Comparison of ENCODE assay signal across 8 cellular contexts in genomic region chr7:88759216-88759955, GRCh38. TPM values are rescaled to one million over a fixed set of nuclear protein-coding genes. Genes with fewer than 3 reads are reported as not detected.
DNase-seq lines count a peak whose midpoint lies in the region; ATAC-seq and TF ChIP-seq lines count a peak whose summit lies in the region.

ZNF804B (plus strand) TSS chr7:88759700; CDS start chr7:88759977, 277 bp downstream.

- peaks cover 42% of the 10 kb centered on the region for H3K27me3 ChIP-seq in neural cell (ENCODE audit: insufficient read depth, low read depth, low read length)

- no peaks in the 10 kb centered on the region for H3K9me3 Mint-ChIP-seq in endothelial cell (ENCODE audit: unreplicated experiment)

- no peaks in the 10 kb centered on the region for H3K9me2 ChIP-seq in neural cell (ENCODE audit: insufficient read depth, low read length)

- peak; percentile 63 for DNase-seq in NCI-H1105 (lab: John Stamatoyannopoulos, UW)
- peak; percentile 44 for DNase-seq in endothelial cell (ENCODE audit: low spot score)
- no peak for DNase-seq in cerebellar cortex (ENCODE audit: low spot score)

- no peaks in the 10 kb centered on the region for H3K79me2 ChIP-seq in neural cell (replicated peaks; ENCODE audit: insufficient read depth, low read length)

- H3K36me3 Mint-ChIP-seq in endothelial cell (ENCODE audit: low read depth, unreplicated experiment), result no peaks in the 10 kb centered on the region

- peak; percentile 0; the same call in 1 of the 2 replicates for TF ChIP-seq CTCF in C4-2B (conservative IDR thresholded peaks at IDR 0.05)
- no peak for TF ChIP-seq CTCF in endothelial cell (IDR thresholded peaks at IDR 0.05; ENCODE audit: unreplicated experiment)
- TF ChIP-seq CTCF in neural cell (IDR thresholded peaks at IDR 0.05; ENCODE audit: poor library complexity, severe bottlenecking), result no peak

- H3K4me2 ChIP-seq in neural cell (ENCODE audit: low read length), result peak within 1 kb of the TSS; percentile 49

- peak; percentile 6 for TF ChIP-seq RAD21 in neural cell (conservative IDR thresholded peaks at IDR 0.05)

- H3K9ac ChIP-seq in neural cell (ENCODE audit: low read length), result peak within 1 kb of the TSS; percentile 61

- H3K4me1 Mint-ChIP-seq in endothelial cell (ENCODE audit: unreplicated experiment), result peaks cover 9% of the 10 kb centered on the region

- H4K20me1 ChIP-seq in neural cell (ENCODE audit: insufficient read depth), result no peaks in the 10 kb centered on the region

- H3K27ac ChIP-seq in C4-2B (no peak within 1 kb of the TSS), neural cell (ENCODE audit: low read length) (no peak within 1 kb of the TSS)

- H3K27ac Mint-ChIP-seq in endothelial cell (ENCODE audit: unreplicated experiment), result no peak within 1 kb of the TSS

- H3K36me3 ChIP-seq in neural cell (ENCODE audit: insufficient read depth, low read length), result no peaks in the 10 kb centered on the region

- H3F3A ChIP-seq in neural cell (ENCODE audit: insufficient read depth, low read length, poor library complexity, severe bottlenecking), result no peaks in the 10 kb centered on the region

- H3K4me3 Mint-ChIP-seq in endothelial cell (ENCODE audit: unreplicated experiment), result peak within 1 kb of the TSS; percentile 72

- no peak for ATAC-seq in GM19035 (IDR thresholded peaks at IDR 0.05; ENCODE audit: unreplicated experiment)
- no peak for ATAC-seq in HG02623 (IDR thresholded peaks at IDR 0.05; ENCODE audit: unreplicated experiment)
- no peak for ATAC-seq in HG03108 (IDR thresholded peaks at IDR 0.05; ENCODE audit: unreplicated experiment)

- peak within 1 kb of the TSS; percentile 83 for H3K4me3 ChIP-seq in neural cell (ENCODE audit: low read length)

- H2AFZ ChIP-seq in neural cell (ENCODE audit: low read depth, low read length), result peak within 1 kb of the TSS; percentile 49

- H3K9me3 ChIP-seq in neural cell (ENCODE audit: low read length), result no peaks in the 10 kb centered on the region

- no peak for TF ChIP-seq EP300 in neural cell (conservative IDR thresholded peaks at IDR 0.05; ENCODE audit: poor library complexity, severe bottlenecking)

- peaks cover 13% of the 10 kb centered on the region for H3K27me3 Mint-ChIP-seq in endothelial cell (ENCODE audit: unreplicated experiment)

TF ChIP-seq in neural cell, 6 proteins besides CTCF, POLR2A, EP300 and RAD21:
- TF ChIP-seq POLR2AphosphoS5 (IDR thresholded peaks at IDR 0.05) (peak; percentile 11), MXI1 (conservative IDR thresholded peaks at IDR 0.05; ENCODE audit: poor library complexity, severe bottlenecking) (peak; percentile 42), REST (IDR thresholded peaks at IDR 0.05; ENCODE audit: borderline replicate concordance) (no peak)

RNA-seq across cellular contexts. Expression of gene ZNF804B, which starts in this region (rescaled TPM):
- not detected for total RNA-seq in endothelial cell (ENCODE audit: unreplicated experiment)
- polyA plus RNA-seq in neural cell, result 0.32 and 0.37 TPM in 2 replicates
- polyA minus RNA-seq in neural cell, result 1.9 and 4.2 TPM in 2 replicates

Comparison
In these comparisons a context has a peak if more than half of its experiments do, and no peak if none do; other contexts are left out.
1. Peak in DNase-seq in endothelial cell; RNA of the gene not detected or under 1 TPM.